ENCODE assay signal across 9 cellular contexts in the genomic region with DNA sequence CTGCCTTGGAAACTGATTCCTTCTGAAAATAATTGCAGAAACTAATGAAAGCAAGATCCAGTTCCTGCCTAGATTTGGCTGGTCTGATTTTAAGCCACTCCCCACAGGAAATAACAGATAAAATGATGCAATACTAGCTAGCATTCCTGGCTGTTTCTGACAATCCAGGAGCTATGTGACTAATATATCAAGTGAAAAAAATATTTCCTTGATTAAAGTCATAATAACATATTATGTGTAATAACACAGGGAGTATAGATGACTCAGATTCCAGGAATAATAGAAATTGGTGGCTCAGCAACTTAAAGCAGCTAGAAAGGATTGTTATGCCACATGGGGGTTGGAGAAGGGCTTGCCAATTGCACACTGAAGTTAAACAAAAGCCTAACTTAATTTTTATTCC.
A peak's percentile ranks its signal among the peaks of the same experiment; 100 is the strongest.
DNase-seq lines count a peak whose midpoint lies in the region; ATAC-seq and TF ChIP-seq lines count a peak whose summit lies in the region.
"Had no signal": no experiment of that assay in that cellular context is flagged by ENCODE, and none has a peak within 500 bp of the region (broad histone marks: within the 10 kb centered on the region; RNA-seq: fewer than 3 reads in every experiment).

No MANE protein-coding gene starts in this region.

- H3K4me3 Mint-ChIP-seq in effector memory CD8-positive, alpha-beta T cell = no peak overlapping the region

- peaks cover 4% of the 10 kb centered on the region for H3K4me1 ChIP-seq in hepatocyte (ENCODE audit: insufficient read depth)

- no peaks in the 10 kb centered on the region for H3K9me3 Mint-ChIP-seq in effector memory CD8-positive, alpha-beta T cell

- H3K79me2 ChIP-seq in hepatocyte = no peaks in the 10 kb centered on the region

- H3K4me3 ChIP-seq in hepatocyte = no peak overlapping the region

- H3K27me3 ChIP-seq in hepatocyte = no peaks in the 10 kb centered on the region

- H3K9me2 ChIP-seq in hepatocyte (replicated peaks; ENCODE audit: insufficient read depth) = no peaks in the 10 kb centered on the region

- no peaks in the 10 kb centered on the region for H3K9me3 ChIP-seq in hepatocyte (ENCODE audit: low read depth)

- no peak for TF ChIP-seq CTCF in hepatocyte (IDR thresholded peaks at IDR 0.05; ENCODE audit: poor library complexity)

- no peaks in the 10 kb centered on the region for H3K4me1 Mint-ChIP-seq in effector memory CD8-positive, alpha-beta T cell (ENCODE audit: low read depth in 2 of 2)

- no peaks in the 10 kb centered on the region for H3K36me3 ChIP-seq in hepatocyte (replicated peaks; ENCODE audit: insufficient read depth, low read depth)

- H3K27ac ChIP-seq in hepatocyte = peak overlapping the region; percentile 72

- DNase-seq in HS-27A (ENCODE audit: low read depth) (peak; percentile 82), amniotic epithelial cell (ENCODE audit: low read depth) (peak; percentile 97), hepatocyte (ENCODE audit: low spot score) (peak; percentile 60), smooth muscle cell of the brain vasculature (ENCODE audit: low read depth, low spot score) (peak; percentile 73), CD1c-positive myeloid dendritic cell (ENCODE audit: extremely low spot score) (no peak)
- no peak for DNase-seq in effector memory CD8-positive, alpha-beta T cell
- no peak for DNase-seq in stimulated activated CD4-positive, alpha-beta T cell treated with anti-CD3 and anti-CD28 coated beads, Interleukin-4, amount 100 ng/mL, for 1 hour
- DNase-seq: stimulated activated naive CD4-positive, alpha-beta T cell had no signal

- H3K4me2 ChIP-seq in hepatocyte = no peak overlapping the region

- no peaks in the 10 kb centered on the region for H3K27me3 Mint-ChIP-seq in effector memory CD8-positive, alpha-beta T cell

- H4K20me1 ChIP-seq in hepatocyte (ENCODE audit: insufficient read depth, poor library complexity, severe bottlenecking) = no peaks in the 10 kb centered on the region

- no peak for ATAC-seq in HG03354 (IDR thresholded peaks at IDR 0.05; ENCODE audit: poor library complexity, severe bottlenecking, unreplicated experiment)
- no peak for ATAC-seq in effector memory CD8-positive, alpha-beta T cell (replicated peaks)

- H2AFZ ChIP-seq in hepatocyte = no peak overlapping the region

- peaks cover 3% of the 10 kb centered on the region for H3K36me3 Mint-ChIP-seq in effector memory CD8-positive, alpha-beta T cell (ENCODE audit: insufficient read depth)

- no peak overlapping the region for H3K27ac Mint-ChIP-seq in effector memory CD8-positive, alpha-beta T cell

Comparison
In these comparisons a context has a peak if more than half of its experiments do, and no peak if none do; other contexts are left out.
1. DNase-seq: peak in HS-27A (single experiment), amniotic epithelial cell (single experiment), hepatocyte (single experiment) and smooth muscle cell of the brain vasculature (single experiment); none in effector memory CD8-positive, alpha-beta T cell (0 of 3), CD1c-positive myeloid dendritic cell (single experiment) and stimulated activated CD4-positive, alpha-beta T cell treated with anti-CD3 and anti-CD28 coated beads, Interleukin-4, amount 100 ng/mL, for 1 hour (single experiment).